ENCODE assay signal across 8 cellular contexts in the genomic region with DNA sequence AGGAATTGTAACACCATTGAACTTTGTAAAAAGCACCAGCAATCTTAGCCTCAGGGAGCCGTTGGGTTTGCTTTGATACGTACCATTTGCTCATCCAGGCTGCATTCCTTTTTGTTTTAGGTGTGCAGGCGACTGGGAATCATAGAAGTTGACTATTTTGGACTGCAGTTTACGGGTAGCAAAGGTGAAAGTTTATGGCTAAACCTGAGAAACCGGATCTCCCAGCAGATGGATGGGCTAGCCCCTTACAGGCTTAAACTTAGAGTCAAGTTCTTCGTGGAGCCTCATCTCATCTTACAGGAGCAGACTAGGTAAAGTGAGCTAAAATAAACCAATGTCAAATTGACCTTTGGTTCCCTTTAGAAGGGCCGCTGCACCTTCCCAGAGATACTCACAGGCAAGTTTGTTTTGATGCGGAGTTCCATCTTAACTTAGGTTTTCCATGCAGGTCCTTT. TPM values are rescaled to one million over a fixed set of nuclear protein-coding genes. Genes with fewer than 3 reads are reported as not detected.
DNase-seq lines count a peak whose midpoint lies in the region; ATAC-seq and TF ChIP-seq lines count a peak whose summit lies in the region.

No MANE protein-coding gene starts in this region.

- H3K9ac ChIP-seq in mesenchymal stem cell (ENCODE audit: low read length), result peak overlapping the region; percentile 83

- H3K23ac ChIP-seq in mesenchymal stem cell (ENCODE audit: low read length in 2 of 2), result no peak overlapping the region

- peak; percentile 22 for DNase-seq in DMS114 treated with DMSO at 0.1 percent for 48 hours (lab: John Stamatoyannopoulos, UW; ENCODE audit: unreplicated experiment)
- DNase-seq in LNCaP clone FGC (ENCODE audit: low read depth), result peak; percentile 45
- no peak for DNase-seq in brain microvascular endothelial cell
- DNase-seq in mesenchymal stem cell, result no peak
- no peak for DNase-seq in uterus
- no peak for DNase-seq in NAMALWA (ENCODE audit: low spot score)
- no peak for DNase-seq in NCI-H1092 treated with DMSO at 0.1 percent for 48 hours (lab: John Stamatoyannopoulos, UW)

- H3K36me3 ChIP-seq in brain microvascular endothelial cell (replicated peaks) (no peaks in the 10 kb centered on the region), mesenchymal stem cell (ENCODE audit: control insufficient read depth in 1 of 2, insufficient read depth in 2 of 2, low read depth in 1 of 2, low read length in 2 of 2) (peaks cover 0 to 23% of the 10 kb centered on the region in 2 experiments), uterus (no peaks in the 10 kb centered on the region)

- H2BK120ac ChIP-seq in mesenchymal stem cell (ENCODE audit: low read depth, low read length), result no peak overlapping the region

- H4K91ac ChIP-seq in mesenchymal stem cell (ENCODE audit: low read length), result no peak overlapping the region

- H3K27me3 ChIP-seq in brain microvascular endothelial cell (replicated peaks) (peaks cover 3% of the 10 kb centered on the region), mesenchymal stem cell (ENCODE audit: control insufficient read depth in 1 of 2, insufficient read depth in 1 of 2, low read length in 2 of 2) (peaks cover 4% of the 10 kb centered on the region in 2 experiments), uterus (no peaks in the 10 kb centered on the region)

- peak overlapping the region in 1 of 2 experiments; percentile 64 for H3K4ac ChIP-seq in mesenchymal stem cell (ENCODE audit: low read depth in 1 of 2, low read length in 2 of 2)

- H2AK5ac ChIP-seq in mesenchymal stem cell (ENCODE audit: low read length, severe bottlenecking), result peak overlapping the region; percentile 11

- peak overlapping the region; percentile 57 for H3K4me2 ChIP-seq in mesenchymal stem cell (ENCODE audit: low read length, poor library complexity, severe bottlenecking)

- no peak overlapping the region for H2BK12ac ChIP-seq in mesenchymal stem cell (ENCODE audit: low read length in 2 of 2)

- H2BK5ac ChIP-seq in mesenchymal stem cell (ENCODE audit: low read depth, low read length, poor library complexity, severe bottlenecking), result no peak overlapping the region

- H2AFZ ChIP-seq in mesenchymal stem cell (ENCODE audit: low read depth, low read length), result no peak overlapping the region

- H3K14ac ChIP-seq in mesenchymal stem cell (ENCODE audit: low read length in 2 of 2), result no peak overlapping the region

- H3K9me3 ChIP-seq in mesenchymal stem cell (ENCODE audit: control insufficient read depth, low read length) (no peaks in the 10 kb centered on the region), uterus (no peaks in the 10 kb centered on the region)

- H3K79me1 ChIP-seq in mesenchymal stem cell (replicated peaks; ENCODE audit: low read length, poor library complexity, severe bottlenecking), result peaks cover 12% of the 10 kb centered on the region

- peak overlapping the region in 1 of 2 experiments; percentile 4 for H3K18ac ChIP-seq in mesenchymal stem cell (ENCODE audit: low read depth in 1 of 2, low read length in 2 of 2)

- 32% methylated on average over 8 of the region's 8 CpGs for WGBS in mesenchymal stem cell

- intact Hi-C loops in uterus (cut with DNase I; ENCODE audit: low total_unique reads), result no loop called here

- TF ChIP-seq CTCF in LNCaP clone FGC (IDR thresholded peaks at IDR 0.05; ENCODE audit: control insufficient read depth, extremely low read depth, insufficient read depth) (no peak), brain microvascular endothelial cell (IDR thresholded peaks at IDR 0.05; ENCODE audit: low read depth, low read length, missing control alignments) (no peak), uterus (IDR thresholded peaks at IDR 0.05) (no peak)

- ATAC-seq in HG02798 (IDR thresholded peaks at IDR 0.05; ENCODE audit: poor library complexity, unreplicated experiment), result no peak

- H2BK15ac ChIP-seq in mesenchymal stem cell (ENCODE audit: low read depth, poor library complexity, severe bottlenecking), result no peak overlapping the region

- H3K4me1 ChIP-seq in mesenchymal stem cell (ENCODE audit: control insufficient read depth, insufficient read depth, low read depth, low read length) (peaks cover 1% of the 10 kb centered on the region), uterus (peaks cover 0 to 10% of the 10 kb centered on the region in 2 donors)

- no peak overlapping the region for H4K8ac ChIP-seq in mesenchymal stem cell (ENCODE audit: low read length)

- TF ChIP-seq POLR2A in uterus (IDR thresholded peaks at IDR 0.05), result no peak

- peak overlapping the region; percentile 90 for H3K4me3 ChIP-seq in LNCaP clone FGC (ENCODE audit: low read depth, low read length)
- peak overlapping the region; percentile 73 for H3K4me3 ChIP-seq in brain microvascular endothelial cell (ENCODE audit: low read depth, low read length)
- peak overlapping the region in 1 of 2 experiments; percentile 98 for H3K4me3 ChIP-seq in mesenchymal stem cell (ENCODE audit: insufficient read depth in 1 of 2, low read depth in 1 of 2, low read length in 2 of 2)
- H3K4me3 ChIP-seq in uterus, result peak overlapping the region; percentile 84 to 95

- H3K27ac ChIP-seq in brain microvascular endothelial cell (peak overlapping the region; percentile 77), mesenchymal stem cell (ENCODE audit: low read length, poor library complexity, severe bottlenecking) (peak overlapping the region; percentile 69), uterus (peak overlapping the region; percentile 97 to 99)

- in situ Hi-C loops in brain microvascular endothelial cell (cut with HindIII; ENCODE audit: low pct_ligation_motif_present, low sequenced_read_pairs), result no loop called here

RNA-seq across cellular contexts. Expression of gene MYLIP, which starts 1.6 kb away (rescaled TPM):
- 29.6 TPM for polyA plus RNA-seq in mesenchymal stem cell (2013, experiment 1 of 2)
- 30.4 TPM for polyA plus RNA-seq in mesenchymal stem cell (2013, experiment 2 of 2)
- total RNA-seq in uterus, result 10 to 100 TPM; 11.5 to 79.2 (median 58.7) TPM

Comparison
In these comparisons a context has a peak if more than half of its experiments do, and no peak if none do; other contexts are left out.
1. DNase-seq: peak in DMS114 treated with DMSO at 0.1 percent for 48 hours (single experiment) and LNCaP clone FGC (single experiment); none in brain microvascular endothelial cell (single experiment), mesenchymal stem cell (single experiment), uterus (0 of 2), NAMALWA (single experiment) and NCI-H1092 treated with DMSO at 0.1 percent for 48 hours (single experiment).
2. Peak in every context shown above with its lines, with median percentiles within 50 percentile points of each other: H3K27ac ChIP-seq.